Comparison of ENCODE assay signal across 18 cellular contexts in the genomic region with DNA sequence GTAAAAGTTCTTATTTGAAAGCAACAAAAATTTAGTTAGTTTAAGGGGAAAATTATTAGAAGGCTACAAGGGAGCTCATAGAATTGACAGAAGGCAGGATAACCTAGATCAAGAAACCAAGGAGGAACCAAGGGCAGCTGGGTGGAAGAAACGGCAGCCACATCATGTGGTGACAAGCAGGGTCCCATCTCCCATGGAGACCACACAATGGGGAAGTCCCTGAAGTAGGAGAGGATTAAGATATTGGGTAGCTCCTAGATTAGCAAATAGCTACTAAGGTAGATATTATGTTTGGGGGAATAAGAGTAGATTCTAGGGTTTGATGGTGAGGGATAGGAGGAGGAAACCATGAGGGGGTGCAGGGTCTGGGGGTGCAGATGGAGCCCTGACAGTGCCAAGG. TPM values are rescaled to one million over a fixed set of nuclear protein-coding genes. Genes with fewer than 3 reads are reported as not detected.
"Had no signal": no experiment of that assay in that cellular context is flagged by ENCODE, and none has a peak within 500 bp of the region (broad histone marks: within the 10 kb centered on the region; RNA-seq: fewer than 3 reads in every experiment).

No MANE protein-coding gene starts in this region.

- H3K36me3 Mint-ChIP-seq: activated naive CD8-positive, alpha-beta T cell treated with anti-CD3 and anti-CD28 coated beads for 36 hours had no signal

- DNase-seq: activated CD4-positive, alpha-beta T cell treated with anti-CD3 and anti-CD28 coated beads, Interleukin-2, amount 50 U/mL, for 1 hour; activated CD4-positive, CD25-positive, alpha-beta regulatory T cell; activated naive CD8-positive, alpha-beta T cell treated with anti-CD3 and anti-CD28 coated beads for 36 hours; aorta; dermis blood vessel endothelial cell; kidney; left lung; mesenchymal stem cell; nucleus accumbens; posterior cingulate gyrus; retina; stimulated activated CD4-positive, alpha-beta T cell treated with anti-CD3 and anti-CD28 coated beads, Interleukin-12 subunit alpha, Interleukin-12 subunit beta, amount 100 ng/mL, for 4 hours; stimulated activated CD4-positive, alpha-beta T cell treated with anti-CD3 and anti-CD28 coated beads, Interleukin-2, amount 100 ng/mL, for 24 hours; T-helper 2 cell had no signal

- H3K4me3 Mint-ChIP-seq: activated naive CD8-positive, alpha-beta T cell treated with anti-CD3 and anti-CD28 coated beads for 36 hours; activated T-helper 1 cell treated with anti-CD3 and anti-CD28 coated beads, Interleukin-12 subunit alpha, Interleukin-12 subunit beta, Interleukin-2, Interleukin-4 antibody, amounts not matched to agents 30 ng/mL and 10 ng/mL and 1 ng/mL, durations not matched to agents 14 hours and 24 hours and 36 hours; nephron had no signal

- H3K27ac Mint-ChIP-seq: activated naive CD8-positive, alpha-beta T cell treated with anti-CD3 and anti-CD28 coated beads for 36 hours; activated T-helper 1 cell treated with anti-CD3 and anti-CD28 coated beads, Interleukin-12 subunit alpha, Interleukin-12 subunit beta, Interleukin-2, Interleukin-4 antibody, amounts not matched to agents 30 ng/mL and 10 ng/mL and 1 ng/mL, durations not matched to agents 14 hours and 24 hours and 36 hours; nephron had no signal

- H3K27ac ChIP-seq: gastroesophageal sphincter, hepatocyte, left lung had no signal

- H3K4me2 ChIP-seq: hepatocyte had no signal

- ATAC-seq: gastroesophageal sphincter, left lung had no signal

- H3K4me1 ChIP-seq: gastroesophageal sphincter, left lung had no signal

- H3K4me1 Mint-ChIP-seq: activated naive CD8-positive, alpha-beta T cell treated with anti-CD3 and anti-CD28 coated beads for 36 hours; nephron had no signal

- H3K27me3 ChIP-seq: gastroesophageal sphincter, hepatocyte, left lung had no signal

- H3K9me3 ChIP-seq: gastroesophageal sphincter, left lung had no signal

- H3K9me3 Mint-ChIP-seq: activated naive CD8-positive, alpha-beta T cell treated with anti-CD3 and anti-CD28 coated beads for 36 hours; activated T-helper 1 cell treated with anti-CD3 and anti-CD28 coated beads, Interleukin-12 subunit alpha, Interleukin-12 subunit beta, Interleukin-2, Interleukin-4 antibody, amounts not matched to agents 30 ng/mL and 10 ng/mL and 1 ng/mL, durations not matched to agents 14 hours and 24 hours and 36 hours; nephron had no signal

- H3K36me3 ChIP-seq: gastroesophageal sphincter, left lung had no signal

- H3K4me3 ChIP-seq: gastroesophageal sphincter, hepatocyte, left lung had no signal

RNA-seq across cellular contexts. Expression of gene TIGD4, which starts 51.7 kb away (rescaled TPM):
- polyA plus RNA-seq: aorta had no signal
